ENCODE assay signal across 16 cellular contexts in the genomic region with DNA sequence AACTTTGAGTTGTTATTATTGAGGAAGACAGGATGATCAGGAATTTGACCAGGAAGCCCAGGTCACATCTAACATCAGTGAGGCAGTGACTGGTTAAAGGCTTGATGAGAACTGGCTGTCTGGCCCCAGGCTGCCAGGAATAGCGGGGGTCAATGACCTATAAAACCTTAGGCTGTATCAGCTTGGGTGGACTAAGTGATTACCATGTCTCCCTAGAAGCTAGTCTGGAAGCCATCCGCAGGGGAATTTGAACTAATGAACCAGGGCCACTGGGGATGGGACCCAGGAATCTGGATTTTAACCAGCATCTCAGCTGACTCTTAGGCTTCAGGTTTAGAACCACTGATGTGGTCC. TPM values are rescaled to one million over a fixed set of nuclear protein-coding genes. Genes with fewer than 3 reads are reported as not detected.
DNase-seq lines count a peak whose midpoint lies in the region; ATAC-seq, FAIRE-seq and TF ChIP-seq lines count a peak whose summit lies in the region.
"Had no signal": no experiment of that assay in that cellular context is flagged by ENCODE, and none has a peak within 500 bp of the region (broad histone marks: within the 10 kb centered on the region; RNA-seq: fewer than 3 reads in every experiment).

No MANE protein-coding gene starts in this region.

- H3K4me2 ChIP-seq in GM23248 (ENCODE audit: unreplicated experiment), result no peak overlapping the region
- no peak overlapping the region for H3K4me2 ChIP-seq in mesenchymal stem cell (ENCODE audit: low read length, poor library complexity, severe bottlenecking)

- H4K91ac ChIP-seq in mesenchymal stem cell (ENCODE audit: low read length), result peak overlapping the region; percentile 52

- H3K9ac ChIP-seq in GM23248 (no peak overlapping the region), mesenchymal stem cell (ENCODE audit: low read length) (no peak overlapping the region)

- no peak overlapping the region for H3K27ac ChIP-seq in GM23248
- peak overlapping the region; percentile 20 for H3K27ac ChIP-seq in cingulate gyrus (ENCODE audit: low read depth, low read length)
- no peak overlapping the region for H3K27ac ChIP-seq in mesenchymal stem cell (ENCODE audit: low read length, poor library complexity, severe bottlenecking)
- peak overlapping the region; percentile 70 to 88 (median 77) for H3K27ac ChIP-seq in stomach
- H3K27ac ChIP-seq: psoas muscle had no signal

- no peak overlapping the region for H3K23ac ChIP-seq in mesenchymal stem cell (ENCODE audit: low read length in 2 of 2)

- H3K9me3 ChIP-seq in GM23248 (ENCODE audit: low read depth) (no peaks in the 10 kb centered on the region), mesenchymal stem cell (ENCODE audit: control insufficient read depth, low read length) (no peaks in the 10 kb centered on the region), stomach (no peaks in the 10 kb centered on the region), mucosa of descending colon (no peaks in the 10 kb centered on the region)
- H3K9me3 ChIP-seq: MG63, psoas muscle had no signal

- H3K36me3 ChIP-seq in GM23248 (ENCODE audit: low read depth) (no peaks in the 10 kb centered on the region), mesenchymal stem cell (ENCODE audit: control insufficient read depth in 1 of 2, insufficient read depth in 2 of 2, low read depth in 1 of 2, low read length in 2 of 2) (no peaks in the 10 kb centered on the region), stomach (no peaks in the 10 kb centered on the region), mucosa of descending colon (ENCODE audit: low read depth) (no peaks in the 10 kb centered on the region)
- H3K36me3 ChIP-seq: MG63 had no signal

- in situ Hi-C loops in GM23248 (cut with MboI), result no loop called here

- TF ChIP-seq CTCF in stomach (IDR thresholded peaks at IDR 0.05) (no peak), mucosa of descending colon (IDR thresholded peaks at IDR 0.05) (no peak)
- no peak for TF ChIP-seq CTCF in activated CD8-positive, alpha-beta T cell treated with anti-CD3 and anti-CD28 coated beads for 36 hours (IDR thresholded peaks at IDR 0.05)

- no peaks in the 10 kb centered on the region for H4K20me1 ChIP-seq in GM23248 (ENCODE audit: insufficient read depth)

- peak overlapping the region; percentile 40 to 55 for H3K18ac ChIP-seq in mesenchymal stem cell (ENCODE audit: low read depth in 1 of 2, low read length in 2 of 2)

- peaks cover 12% of the 10 kb centered on the region; the same call in 1 of the 2 replicates for H3F3A ChIP-seq in GM23248 (ENCODE audit: insufficient read depth)

- H3K9me2 ChIP-seq in GM23248 (ENCODE audit: insufficient read depth), result no peaks in the 10 kb centered on the region

- no peak for TF ChIP-seq POLR2A in stomach (IDR thresholded peaks at IDR 0.05)

- no peak overlapping the region for H3K14ac ChIP-seq in mesenchymal stem cell (ENCODE audit: low read length in 2 of 2)

- H3K4me3 Mint-ChIP-seq in activated CD8-positive, alpha-beta T cell treated with anti-CD3 and anti-CD28 coated beads for 36 hours, result no peak overlapping the region

- peak overlapping the region; percentile 5 for H4K8ac ChIP-seq in mesenchymal stem cell (ENCODE audit: low read length)

- H3K27me3 Mint-ChIP-seq in activated CD8-positive, alpha-beta T cell treated with anti-CD3 and anti-CD28 coated beads for 36 hours, result no peaks in the 10 kb centered on the region

- H3K4ac ChIP-seq in mesenchymal stem cell (ENCODE audit: low read depth in 1 of 2, low read length in 2 of 2), result peak overlapping the region in 1 of 2 experiments; percentile 8

- H3K4me1 Mint-ChIP-seq in activated CD8-positive, alpha-beta T cell treated with anti-CD3 and anti-CD28 coated beads for 36 hours (ENCODE audit: low read depth), result no peaks in the 10 kb centered on the region

- H3K4me1 ChIP-seq in GM23248 (ENCODE audit: insufficient read depth) (peaks cover 8% of the 10 kb centered on the region; the same call in 1 of the 2 replicates), mesenchymal stem cell (ENCODE audit: control insufficient read depth, insufficient read depth, low read depth, low read length) (peaks cover 5% of the 10 kb centered on the region), stomach (peaks cover 0 to 42% (median 12%) of the 10 kb centered on the region in 4 donors), mucosa of descending colon (ENCODE audit: low read depth) (no peaks in the 10 kb centered on the region)
- H3K4me1 ChIP-seq: psoas muscle had no signal

- no peaks in the 10 kb centered on the region for H3K36me3 Mint-ChIP-seq in activated CD8-positive, alpha-beta T cell treated with anti-CD3 and anti-CD28 coated beads for 36 hours (ENCODE audit: low read depth)

- CTCF ChIA-PET in activated CD8-positive, alpha-beta T cell treated with anti-CD3 and anti-CD28 coated beads for 36 hours (lab: Charles Lee), result interaction anchor here (1.6 to 6.0 kb wide), 6 partner anchors 10 to 96 kb away, joined by 3 to 109 read pairs (median 8); no protein-coding TSS in a partner anchor

- H2BK15ac ChIP-seq in mesenchymal stem cell (ENCODE audit: low read depth, poor library complexity, severe bottlenecking), result no peak overlapping the region

- no peaks in the 10 kb centered on the region for H3K27me3 ChIP-seq in GM23248 (replicated peaks; ENCODE audit: insufficient read depth)
- H3K27me3 ChIP-seq in mesenchymal stem cell (ENCODE audit: control insufficient read depth in 1 of 2, insufficient read depth in 1 of 2, low read length in 2 of 2), result no peaks in the 10 kb centered on the region
- no peaks in the 10 kb centered on the region for H3K27me3 ChIP-seq in stomach
- H3K27me3 ChIP-seq: MG63 had no signal

- H3K27ac Mint-ChIP-seq in activated CD8-positive, alpha-beta T cell treated with anti-CD3 and anti-CD28 coated beads for 36 hours, result no peak overlapping the region

- FAIRE-seq in frontal cortex (lab: Jason Lieb, UNC), result no peak

- no peaks in the 10 kb centered on the region for H3K79me1 ChIP-seq in mesenchymal stem cell (replicated peaks; ENCODE audit: low read length, poor library complexity, severe bottlenecking)

- H3K4me3 ChIP-seq in GM23248 (no peak overlapping the region), mesenchymal stem cell (ENCODE audit: insufficient read depth in 1 of 2, low read depth in 1 of 2, low read length in 2 of 2) (no peak overlapping the region), stomach (no peak overlapping the region), mucosa of descending colon (no peak overlapping the region)
- H3K4me3 ChIP-seq: MG63, psoas muscle had no signal

- TF ChIP-seq EP300 in stomach (IDR thresholded peaks at IDR 0.05), result no peak

- no peak overlapping the region for H2AK5ac ChIP-seq in mesenchymal stem cell (ENCODE audit: low read length, severe bottlenecking)

- no peaks in the 10 kb centered on the region for H3K9me3 Mint-ChIP-seq in activated CD8-positive, alpha-beta T cell treated with anti-CD3 and anti-CD28 coated beads for 36 hours

- no peak for ATAC-seq in activated CD8-positive, alpha-beta T cell treated with anti-CD3 and anti-CD28 coated beads for 36 hours
- ATAC-seq in GM19023 (IDR thresholded peaks at IDR 0.05; ENCODE audit: unreplicated experiment) (no peak), mucosa of descending colon (no peak)

- H3K79me2 ChIP-seq in GM23248 (ENCODE audit: insufficient read depth), result no peaks in the 10 kb centered on the region

- 93 to 96% methylated on average over 2 of the region's 2 CpGs for WGBS in GM23248 (ENCODE audit: low coverage in 1 of 2, low lambda C conversion rate in 2 of 2, missing lambda C conversion rate in 2 of 2), 2 experiments
- WGBS in mesenchymal stem cell, result 86% methylated on average over 2 of the region's 2 CpGs
- WGBS in stomach, 5 donors, result 80 to 93% (median 90%) methylated on average over 2 of the region's 2 CpGs

- no peak overlapping the region for H2BK5ac ChIP-seq in mesenchymal stem cell (ENCODE audit: low read depth, low read length, poor library complexity, severe bottlenecking)

- POLR2A ChIA-PET in activated CD8-positive, alpha-beta T cell treated with anti-CD3 and anti-CD28 coated beads for 36 hours (lab: Charles Lee), result interaction anchor here (0.6 kb wide), 1 partner anchor 388 kb away, joined by 3 read pairs; no protein-coding TSS in a partner anchor

- DNase-seq in GM23248, result no peak
- DNase-seq in mesenchymal stem cell, result no peak
- no peak for DNase-seq in stomach
- DNase-seq in frontal cortex (ENCODE audit: low spot score in 2 of 2), result no peak
- DNase-seq in activated CD8-positive, alpha-beta T cell treated with anti-CD3 and anti-CD28 coated beads for 36 hours, result no peak
- DNase-seq in mucosa of descending colon, result no peak
- DNase-seq: activated CD4-positive, alpha-beta T cell treated with anti-CD3 and anti-CD28 coated beads, Interleukin-2, amount 50 U/mL, for 1 hour; activated T-cell treated with anti-CD3 and anti-CD28 coated beads, Interleukin-2, amount 50 U/mL, for 48 hours; GF-D8; MG63; midbrain; psoas muscle; stimulated activated CD4-positive, alpha-beta T cell treated with anti-CD3 and anti-CD28 coated beads, Interleukin-2, amount 100 ng/mL, for 24 hours; stimulated activated CD8-positive, alpha-beta memory T cell treated with anti-CD3 and anti-CD28 coated beads, Interleukin-4, amount 100 ng/mL, for 48 hours had no signal

- H2AFZ ChIP-seq in GM23248, result 0 out of 2 replicates have a peak overlapping the region, but pooled peaks have one; percentile 40
- no peak overlapping the region for H2AFZ ChIP-seq in mesenchymal stem cell (ENCODE audit: low read depth, low read length)

- H2BK120ac ChIP-seq in mesenchymal stem cell (ENCODE audit: low read depth, low read length), result no peak overlapping the region

- intact Hi-C loops in stomach (cut with DNase I; ENCODE audit: low total_unique reads) (no loop called here), mucosa of descending colon (cut with DNase I, micrococcal nuclease) (no loop called here)
- intact Hi-C loops in activated CD8-positive, alpha-beta T cell treated with anti-CD3 and anti-CD28 coated beads for 36 hours (cut with micrococcal nuclease), result no loop called here

- H2BK12ac ChIP-seq in mesenchymal stem cell (ENCODE audit: low read length in 2 of 2), result peak overlapping the region; percentile 11 to 76

RNA-seq across cellular contexts. Expression of a gene that starts 56.6 kb away (rescaled TPM):
- 33.3 and 37.4 TPM in 2 replicates for total RNA-seq in GM23248 (2014; rRNA removed; shearing (Covaris generic))
- 41.3 and 41.6 TPM in 2 replicates for polyA plus RNA-seq in GM23248 (2016; fragmentation: Nextera tagmentation; extraction: Ambion mirVana)
- polyA plus RNA-seq in mesenchymal stem cell (2013, experiment 1 of 2), result 21.1 TPM
- polyA plus RNA-seq in mesenchymal stem cell (2013, experiment 2 of 2), result 20.7 TPM
- total RNA-seq in stomach, result 10 to 100 TPM in 3 of 5 donors, 1 to 10 TPM in 2; 4.7 to 47.3 (median 20.2) TPM
- 10 to 100 TPM; 13.0 to 22.5 (median 19.4) TPM for polyA plus RNA-seq in stomach
- total RNA-seq in frontal cortex, result 46.9 TPM
- 10 to 100 TPM; 11.2 to 12.4 TPM for total RNA-seq in activated CD8-positive, alpha-beta T cell treated with anti-CD3 and anti-CD28 coated beads for 36 hours
- total RNA-seq in mucosa of descending colon, result 10 to 100 TPM in 1 of 3 donors, 1 to 10 TPM in 2; 9.4 to 17.3 (median 9.4) TPM

Comparison
In these comparisons a context has a peak if more than half of its experiments do, and no peak if none do; other contexts are left out.
1. H3K27ac ChIP-seq: peak in cingulate gyrus (single experiment) and stomach (5 of 5); none in GM23248 (single experiment) and mesenchymal stem cell (single experiment).